In the genomic region with DNA sequence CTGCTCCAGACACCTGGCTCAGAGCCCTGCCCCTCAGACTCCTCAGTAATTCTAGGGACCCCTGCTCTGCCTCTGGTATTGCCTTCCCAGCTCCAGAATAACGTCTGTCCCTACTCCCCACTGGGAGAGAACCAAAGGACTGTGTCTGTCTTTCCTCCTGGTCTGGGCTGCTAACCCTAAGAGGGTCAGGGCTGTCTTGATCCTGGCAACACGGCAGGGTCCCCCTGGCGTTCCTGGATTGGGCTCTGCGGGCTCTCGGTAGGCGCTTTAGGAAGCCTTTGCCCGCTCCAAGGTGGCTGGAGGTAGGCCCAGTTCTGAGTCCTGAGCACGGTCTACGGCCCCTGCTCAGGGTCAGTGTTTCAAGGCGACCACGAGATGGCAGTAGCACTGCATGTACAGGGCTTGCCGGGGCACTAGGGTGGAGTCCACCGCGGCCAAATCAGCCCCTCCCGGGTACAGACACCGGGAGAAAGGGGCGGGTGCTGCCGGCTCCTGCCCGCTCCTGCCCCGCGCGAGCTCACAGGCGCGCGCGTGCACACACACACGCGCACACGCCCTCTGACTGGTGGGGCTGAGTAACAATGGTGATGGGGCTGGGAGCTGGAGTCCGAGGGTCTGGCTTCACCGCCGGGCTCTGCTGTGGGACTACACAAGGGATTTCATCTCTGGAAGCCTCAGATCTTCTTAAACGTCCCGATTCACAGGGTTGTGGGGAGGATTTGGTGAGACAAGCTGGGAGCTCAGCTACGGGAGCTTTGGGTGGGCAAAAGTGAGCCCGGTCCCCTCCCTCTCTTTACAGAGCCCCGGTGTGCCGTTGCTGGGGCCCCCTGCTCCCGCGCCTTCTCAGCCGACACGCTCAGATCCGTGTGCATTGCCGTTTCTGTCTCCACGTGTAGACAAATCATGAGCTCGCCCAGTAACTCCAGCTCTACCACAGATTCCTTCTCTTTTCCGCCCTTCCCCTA, we compare ENCODE assay signal across 8 cellular contexts. TPM values are rescaled to one million over a fixed set of nuclear protein-coding genes. Genes with fewer than 3 reads are reported as not detected.
DNase-seq lines count a peak whose midpoint lies in the region; ATAC-seq, FAIRE-seq and TF ChIP-seq lines count a peak whose summit lies in the region.

No MANE protein-coding gene starts in this region.

- TF ChIP-seq POLR2A in GM18505 (IDR thresholded peaks at IDR 0.05; ENCODE audit: borderline replicate concordance, extremely low read depth, insufficient read depth, insufficient read length) (peak; percentile 37), body of pancreas (IDR thresholded peaks at IDR 0.05) (peak in 1 of 3 donors; percentile 29), sigmoid colon (IDR thresholded peaks at IDR 0.05) (peak in 1 of 2 donors; percentile 44)

- peak overlapping the region in 3 of 4 donors; percentile 28 to 40 (median 30) for H3K27ac ChIP-seq in body of pancreas
- no peak overlapping the region for H3K27ac ChIP-seq in iPS DF 6.9 (ENCODE audit: low read length)
- peak overlapping the region; percentile 82 to 88 (median 85) for H3K27ac ChIP-seq in sigmoid colon

- 2 to 7% methylated on average over 12 to 46 of the region's 47 CpGs for WGBS in body of pancreas, 2 donors
- no CpG with 5 or more reads among the region's 47 CpGs for WGBS in iPS DF 6.9 (ENCODE audit: insufficient coverage, insufficient read length)
- 4 to 5% methylated on average over 47 of the region's 47 CpGs for WGBS in sigmoid colon, 2 donors

- H3K4me3 ChIP-seq in body of pancreas (peak overlapping the region in 1 of 2 donors; percentile 13), iPS DF 6.9 (ENCODE audit: low read length) (peak overlapping the region; percentile 62; the same call in 1 of the 2 replicates), sigmoid colon (peak overlapping the region; percentile 27 to 57 (median 52))

- peak; percentile 48 for DNase-seq in NCI-H2081 treated with DMSO at 0.1 percent for 48 hours (lab: John Stamatoyannopoulos, UW)
- peak; percentile 92 to 94 (median 93) for DNase-seq in body of pancreas
- DNase-seq in iPS DF 6.9 (ENCODE audit: low read depth, low spot score), result peak; percentile 91
- peak; percentile 98 for DNase-seq in sigmoid colon
- no peak for DNase-seq in OCI-M2 (lab: John Stamatoyannopoulos, UW; ENCODE audit: unreplicated experiment)

- intact Hi-C loops in body of pancreas (cut with DNase I) (loop anchor here (5.0 kb wide), 1 partner anchor 231 kb away; no protein-coding TSS in a partner anchor), sigmoid colon (cut with DNase I) (loop anchor here (1.0 to 5.0 kb wide), 5 partner anchors 20 to 771 kb away; no protein-coding TSS in a partner anchor)

- TF ChIP-seq CTCF in body of pancreas (IDR thresholded peaks at IDR 0.05) (peak; percentile 89 to 98 (median 96)), sigmoid colon (IDR thresholded peaks at IDR 0.05) (peak; percentile 79 to 97 (median 89))

- TF ChIP-seq EP300 in sigmoid colon (IDR thresholded peaks at IDR 0.05), result peak in 1 of 4 donors; percentile 34

- no peaks in the 10 kb centered on the region for H3K36me3 ChIP-seq in body of pancreas (replicated peaks in 1 of 2; ENCODE audit: insufficient read depth in 1 of 2, low read depth in 2 of 2)
- no peaks in the 10 kb centered on the region; the same call in 1 of the 2 replicates for H3K36me3 ChIP-seq in iPS DF 6.9 (ENCODE audit: control insufficient read depth, insufficient read depth, low read length)
- peaks cover 0 to 26% (median 4%) of the 10 kb centered on the region in 4 donors for H3K36me3 ChIP-seq in sigmoid colon

- FAIRE-seq in TTC549 (lab: Jason Lieb, UNC), result peak; percentile 46

- H3K9me3 ChIP-seq in body of pancreas (no peaks in the 10 kb centered on the region), iPS DF 6.9 (ENCODE audit: control insufficient read depth, insufficient read depth, low read length) (no peaks in the 10 kb centered on the region), sigmoid colon (no peaks in the 10 kb centered on the region)

- H3K27me3 ChIP-seq in body of pancreas (no peaks in the 10 kb centered on the region), iPS DF 6.9 (ENCODE audit: control insufficient read depth, insufficient read depth, low read length) (no peaks in the 10 kb centered on the region), sigmoid colon (no peaks in the 10 kb centered on the region)

- H3K4me1 ChIP-seq in body of pancreas (peaks cover 26% of the 10 kb centered on the region), iPS DF 6.9 (ENCODE audit: control insufficient read depth, insufficient read depth, low read length) (peaks cover 3% of the 10 kb centered on the region; the same call in 1 of the 2 replicates), sigmoid colon (peaks cover 6 to 41% (median 25%) of the 10 kb centered on the region in 4 donors)

- ATAC-seq in GM18505 (IDR thresholded peaks at IDR 0.05; ENCODE audit: unreplicated experiment) (peak; percentile 49), HG03039 (IDR thresholded peaks at IDR 0.05; ENCODE audit: unreplicated experiment) (peak; percentile 71), body of pancreas (peak; percentile 95)

RNA-seq across cellular contexts. Expression of gene HMOX1, which starts 30.1 kb away (rescaled TPM):
- total RNA-seq in body of pancreas (10 to 100 TPM in 1 of 2 donors, 1 to 10 TPM in 1; 9.3 to 32.0 TPM), sigmoid colon (100 to 1,000 TPM in 1 of 4 donors, 10 to 100 TPM in 1, 1 to 10 TPM in 2; 5.0 to 107 (median 11.7) TPM)
- 100 to 1,000 TPM in 1 of 3 donors, 10 to 100 TPM in 2; 35.5 to 138 (median 67.9) TPM for polyA plus RNA-seq in sigmoid colon

RNA-seq across cellular contexts. Expression of gene MCM5, which starts 49.1 kb away (rescaled TPM):
- 1 to 10 TPM; 7.9 to 9.3 TPM for total RNA-seq in body of pancreas
- total RNA-seq in sigmoid colon, result 10 to 100 TPM in 3 of 4 donors, 1 to 10 TPM in 1; 10.0 to 15.0 (median 12.6) TPM
- polyA plus RNA-seq in sigmoid colon, result 10 to 100 TPM in 2 of 3 donors, 1 to 10 TPM in 1; 9.9 to 42.6 (median 14.4) TPM

RNA-seq across cellular contexts. Expression of gene TOM1, which starts 51.1 kb away (rescaled TPM):
- 10 to 100 TPM; 34.0 to 42.2 TPM for total RNA-seq in body of pancreas
- total RNA-seq in sigmoid colon, result 10 to 100 TPM; 32.5 to 66.5 (median 48.5) TPM
- polyA plus RNA-seq in sigmoid colon, result 10 to 100 TPM; 48.6 to 56.7 (median 53.2) TPM
